ENCODE assay signal across 7 cellular contexts in the genomic region with DNA sequence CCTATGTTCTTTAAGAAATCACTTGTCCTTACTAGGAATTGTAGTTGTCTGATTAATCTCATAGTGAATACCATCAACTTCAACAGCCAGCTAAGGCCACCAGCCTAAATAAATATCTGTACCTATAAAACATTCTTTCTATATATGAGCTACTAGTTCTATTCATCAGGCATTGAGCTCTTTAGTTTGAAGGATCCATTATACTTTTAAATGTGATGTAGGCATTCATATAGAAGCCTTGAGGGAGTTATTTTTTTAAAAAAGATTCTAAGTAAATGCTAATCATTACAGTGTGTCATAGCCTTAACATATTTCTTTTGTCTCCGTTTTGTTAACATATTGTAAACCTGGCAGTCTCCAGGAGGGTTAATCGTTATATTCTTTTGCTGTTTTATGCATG.
"Had no signal": no experiment of that assay in that cellular context is flagged by ENCODE, and none has a peak within 500 bp of the region (broad histone marks: within the 10 kb centered on the region; RNA-seq: fewer than 3 reads in every experiment).

No MANE protein-coding gene starts in this region.

- H3K27ac Mint-ChIP-seq: IgD-negative memory B cell had no signal

- H3K4me1 Mint-ChIP-seq: IgD-negative memory B cell had no signal

- ATAC-seq: HepG2, K562 had no signal

- H3K4me3 Mint-ChIP-seq: IgD-negative memory B cell had no signal

- H3K4me3 ChIP-seq: K562 had no signal

- H3K36me3 Mint-ChIP-seq: IgD-negative memory B cell had no signal

- H3K4me2 ChIP-seq: KMS-11 had no signal

- DNase-seq: IMR-90, KBM-7 had no signal

- H3K27ac ChIP-seq: HL-60, KMS-11 had no signal

- H3K9ac ChIP-seq: KMS-11 had no signal
